In genomic region chr5:32312682-32313523, GRCh38 we compare ENCODE assay signal across 1 cellular context.
A peak's percentile ranks its signal among the peaks of the same experiment; 100 is the strongest.
TF ChIP-seq lines count a peak whose summit lies in the region.

TSS of gene MTMR12 (minus strand) at chr5:32312939. CDS start at chr5:32312838, 101 bp downstream.

TF ChIP-seq in WTC11, 78 proteins besides CTCF, POLR2A, EP300 and RAD21 (continued from another document and continues in another):
- TF ChIP-seq, protein P1, sequence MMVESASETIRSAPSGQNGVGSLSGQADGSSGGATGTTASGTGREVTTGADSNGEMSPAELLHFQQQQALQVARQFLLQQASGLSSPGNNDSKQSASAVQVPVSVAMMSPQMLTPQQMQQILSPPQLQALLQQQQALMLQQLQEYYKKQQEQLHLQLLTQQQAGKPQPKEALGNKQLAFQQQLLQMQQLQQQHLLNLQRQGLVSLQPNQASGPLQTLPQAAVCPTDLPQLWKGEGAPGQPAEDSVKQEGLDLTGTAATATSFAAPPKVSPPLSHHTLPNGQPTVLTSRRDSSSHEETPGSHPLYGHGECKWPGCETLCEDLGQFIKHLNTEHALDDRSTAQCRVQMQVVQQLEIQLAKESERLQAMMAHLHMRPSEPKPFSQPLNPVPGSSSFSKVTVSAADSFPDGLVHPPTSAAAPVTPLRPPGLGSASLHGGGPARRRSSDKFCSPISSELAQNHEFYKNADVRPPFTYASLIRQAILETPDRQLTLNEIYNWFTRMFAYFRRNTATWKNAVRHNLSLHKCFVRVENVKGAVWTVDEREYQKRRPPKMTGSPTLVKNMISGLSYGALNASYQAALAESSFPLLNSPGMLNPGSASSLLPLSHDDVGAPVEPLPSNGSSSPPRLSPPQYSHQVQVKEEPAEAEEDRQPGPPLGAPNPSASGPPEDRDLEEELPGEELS (CRISPR knock-in tag; IDR thresholded peaks at IDR 0.05), result peak; percentile 60; the same call in 1 of the 2 replicates
- 0 out of 2 replicates have a peak, but pooled peaks have one; percentile 61 for TF ChIP-seq FOXP1 (CRISPR knock-in tag; IDR thresholded peaks at IDR 0.05; ENCODE audit: borderline replicate concordance)
- TF ChIP-seq NR3C1 (CRISPR knock-in tag; conservative IDR thresholded peaks at IDR 0.05; ENCODE audit: low read depth), result no peak
- no peak for TF ChIP-seq NR1H2 (CRISPR knock-in tag; IDR thresholded peaks at IDR 0.05)
- no peak for TF ChIP-seq ZBTB43 (CRISPR knock-in tag; IDR thresholded peaks at IDR 0.05)
- no peak for TF ChIP-seq RORB (CRISPR knock-in tag; IDR thresholded peaks at IDR 0.05)
- TF ChIP-seq ESRRA (CRISPR knock-in tag; IDR thresholded peaks at IDR 0.05; ENCODE audit: borderline replicate concordance), result peak; percentile 87; the same call in 1 of the 2 replicates
- no peak for TF ChIP-seq ZNF219 (CRISPR knock-in tag; IDR thresholded peaks at IDR 0.05; ENCODE audit: borderline replicate concordance)
- no peak for TF ChIP-seq MXD4 (CRISPR knock-in tag; IDR thresholded peaks at IDR 0.05; ENCODE audit: borderline replicate concordance)
- no peak for TF ChIP-seq SOX15 (CRISPR knock-in tag; IDR thresholded peaks at IDR 0.05)
- TF ChIP-seq, protein P2, sequence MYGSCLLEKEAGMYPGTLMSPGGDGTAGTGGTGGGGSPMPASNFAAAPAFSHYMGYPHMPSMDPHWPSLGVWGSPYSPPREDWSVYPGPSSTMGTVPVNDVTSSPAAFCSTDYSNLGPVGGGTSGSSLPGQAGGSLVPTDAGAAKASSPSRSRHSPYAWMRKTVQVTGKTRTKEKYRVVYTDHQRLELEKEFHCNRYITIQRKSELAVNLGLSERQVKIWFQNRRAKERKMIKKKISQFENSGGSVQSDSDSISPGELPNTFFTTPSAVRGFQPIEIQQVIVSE (CRISPR knock-in tag; IDR thresholded peaks at IDR 0.05; ENCODE audit: borderline replicate concordance), result no peak
- no peak for TF ChIP-seq NR2C2 (CRISPR knock-in tag; IDR thresholded peaks at IDR 0.05)
- TF ChIP-seq ZNF396 (CRISPR knock-in tag; IDR thresholded peaks at IDR 0.05; ENCODE audit: borderline replicate concordance), result no peak
- TF ChIP-seq ZNF263 (CRISPR knock-in tag; IDR thresholded peaks at IDR 0.05; ENCODE audit: low read depth), result no peak
- TF ChIP-seq ZMAT4 (CRISPR knock-in tag; IDR thresholded peaks at IDR 0.05), result no peak
- no peak for TF ChIP-seq GRHL2 (CRISPR knock-in tag; IDR thresholded peaks at IDR 0.05; ENCODE audit: insufficient replicate concordance, severe bottlenecking)
- TF ChIP-seq TEAD1 (CRISPR knock-in tag; IDR thresholded peaks at IDR 0.05), result 0 out of 2 replicates have a peak, but pooled peaks have one; percentile 38
- TF ChIP-seq MYBL2 (CRISPR knock-in tag; IDR thresholded peaks at IDR 0.05), result no peak
- TF ChIP-seq MLX (CRISPR knock-in tag; IDR thresholded peaks at IDR 0.05), result no peak
- no peak for TF ChIP-seq IRF2 (CRISPR knock-in tag; IDR thresholded peaks at IDR 0.05; ENCODE audit: borderline replicate concordance, low read depth)
- no peak for TF ChIP-seq IRF1 (CRISPR knock-in tag; IDR thresholded peaks at IDR 0.05)
- TF ChIP-seq ZNF416 (CRISPR knock-in tag; IDR thresholded peaks at IDR 0.05), result no peak
- TF ChIP-seq, protein P3, sequence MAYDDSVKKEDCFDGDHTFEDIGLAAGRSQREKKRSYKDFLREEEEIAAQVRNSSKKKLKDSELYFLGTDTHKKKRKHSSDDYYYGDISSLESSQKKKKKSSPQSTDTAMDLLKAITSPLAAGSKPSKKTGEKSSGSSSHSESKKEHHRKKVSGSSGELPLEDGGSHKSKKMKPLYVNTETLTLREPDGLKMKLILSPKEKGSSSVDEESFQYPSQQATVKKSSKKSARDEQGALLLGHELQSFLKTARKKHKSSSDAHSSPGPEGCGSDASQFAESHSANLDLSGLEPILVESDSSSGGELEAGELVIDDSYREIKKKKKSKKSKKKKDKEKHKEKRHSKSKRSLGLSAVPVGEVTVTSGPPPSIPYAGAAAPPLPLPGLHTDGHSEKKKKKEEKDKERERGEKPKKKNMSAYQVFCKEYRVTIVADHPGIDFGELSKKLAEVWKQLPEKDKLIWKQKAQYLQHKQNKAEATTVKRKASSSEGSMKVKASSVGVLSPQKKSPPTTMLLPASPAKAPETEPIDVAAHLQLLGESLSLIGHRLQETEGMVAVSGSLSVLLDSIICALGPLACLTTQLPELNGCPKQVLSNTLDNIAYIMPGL (CRISPR knock-in tag; IDR thresholded peaks at IDR 0.05), result 0 out of 2 replicates have a peak, but pooled peaks have one; percentile 36
- TF ChIP-seq ATF1 (CRISPR knock-in tag; IDR thresholded peaks at IDR 0.05), result no peak
- TF ChIP-seq CBFB (CRISPR knock-in tag; IDR thresholded peaks at IDR 0.05; ENCODE audit: low read depth), result 0 out of 2 replicates have a peak, but pooled peaks have one; percentile 80
- TF ChIP-seq ATF3 (CRISPR knock-in tag; conservative IDR thresholded peaks at IDR 0.05), result no peak
- TF ChIP-seq ZNF671 (CRISPR knock-in tag; IDR thresholded peaks at IDR 0.05), result no peak
- peak; percentile 95 for TF ChIP-seq NFYB (CRISPR knock-in tag; conservative IDR thresholded peaks at IDR 0.05; ENCODE audit: low read depth)
- TF ChIP-seq E2F4 (CRISPR knock-in tag; IDR thresholded peaks at IDR 0.05; ENCODE audit: borderline replicate concordance, low read depth), result no peak
- peak; percentile 34; the same call in 1 of the 2 replicates for TF ChIP-seq FOXK1 (CRISPR knock-in tag; IDR thresholded peaks at IDR 0.05)
- TF ChIP-seq CREB1 (CRISPR knock-in tag; IDR thresholded peaks at IDR 0.05), result no peak
- no peak for TF ChIP-seq ZBTB21 (CRISPR knock-in tag; IDR thresholded peaks at IDR 0.05; ENCODE audit: borderline replicate concordance)
- no peak for TF ChIP-seq FOXJ3 (CRISPR knock-in tag; IDR thresholded peaks at IDR 0.05; ENCODE audit: borderline replicate concordance)
- TF ChIP-seq ZNF281 (CRISPR knock-in tag; IDR thresholded peaks at IDR 0.05), result no peak
- no peak for TF ChIP-seq USF2 (CRISPR knock-in tag; IDR thresholded peaks at IDR 0.05)
- no peak for TF ChIP-seq ZNF232 (CRISPR knock-in tag; IDR thresholded peaks at IDR 0.05)
- no peak for TF ChIP-seq ERG (CRISPR knock-in tag; IDR thresholded peaks at IDR 0.05)
- TF ChIP-seq E2F1 (CRISPR knock-in tag; IDR thresholded peaks at IDR 0.05), result no peak
- no peak for TF ChIP-seq HMGA2 (CRISPR knock-in tag; IDR thresholded peaks at IDR 0.05)
- no peak for TF ChIP-seq STAT6 (CRISPR knock-in tag; conservative IDR thresholded peaks at IDR 0.05; ENCODE audit: low read depth)
- TF ChIP-seq ZNF121 (CRISPR knock-in tag; IDR thresholded peaks at IDR 0.05), result no peak
- TF ChIP-seq TP53 (CRISPR knock-in tag; IDR thresholded peaks at IDR 0.05), result no peak
- 0 out of 2 replicates have a peak, but pooled peaks have one; percentile 39 for TF ChIP-seq CREM (CRISPR knock-in tag; IDR thresholded peaks at IDR 0.05)
- TF ChIP-seq EMX1 (CRISPR knock-in tag; IDR thresholded peaks at IDR 0.05), result no peak
